8 cellular contexts compared by ENCODE assay signal in genomic region chr12:38921025-38921677, GRCh38. TPM values are rescaled to one million over a fixed set of nuclear protein-coding genes. Genes with fewer than 3 reads are reported as not detected.
DNase-seq lines count a peak whose midpoint lies in the region; ATAC-seq, FAIRE-seq and TF ChIP-seq lines count a peak whose summit lies in the region.

No MANE protein-coding gene starts in this region.

- H3K4me3 ChIP-seq in HL-60 (replicated peaks; ENCODE audit: insufficient read depth, low read length), result no peak overlapping the region
- H3K4me3 ChIP-seq in mesendoderm (ENCODE audit: low read length), result no peak overlapping the region
- H3K4me3 ChIP-seq in suprapubic skin, result no peak overlapping the region

- H3K36me3 ChIP-seq in mesendoderm (ENCODE audit: control insufficient read depth, insufficient read depth, low read length) (no peaks in the 10 kb centered on the region), suprapubic skin (no peaks in the 10 kb centered on the region)

- H3K18ac ChIP-seq in mesendoderm (ENCODE audit: low read length), result no peak overlapping the region

- TF ChIP-seq CTCF in HL-60 (IDR thresholded peaks at IDR 0.05; ENCODE audit: insufficient read depth, low read length) (peak; percentile 72), suprapubic skin (IDR thresholded peaks at IDR 0.05) (peak in 1 of 2 donors; percentile 34)

- no peak overlapping the region for H3K9ac ChIP-seq in mesendoderm (ENCODE audit: low read length)

- no peak overlapping the region for H3K27ac ChIP-seq in HL-60 (replicated peaks)
- H3K27ac ChIP-seq in mesendoderm (ENCODE audit: low read depth, low read length), result no peak overlapping the region
- no peak overlapping the region for H3K27ac ChIP-seq in suprapubic skin

- H2BK15ac ChIP-seq in mesendoderm (replicated peaks; ENCODE audit: low read depth), result no peak overlapping the region

- ATAC-seq in GM21390 (IDR thresholded peaks at IDR 0.05; ENCODE audit: unreplicated experiment), result peak; percentile 97

- no peak overlapping the region for H3K23ac ChIP-seq in mesendoderm (ENCODE audit: low read length)

- H2AK5ac ChIP-seq in mesendoderm (ENCODE audit: low read length), result no peak overlapping the region

- no peaks in the 10 kb centered on the region for H3K4me1 ChIP-seq in mesendoderm (ENCODE audit: control insufficient read depth, low read depth, low read length)
- no peaks in the 10 kb centered on the region for H3K4me1 ChIP-seq in suprapubic skin

- no peak overlapping the region for H2BK120ac ChIP-seq in mesendoderm (ENCODE audit: low read depth, low read length)

- peak; percentile 37 for DNase-seq in GF-D8 (lab: John Stamatoyannopoulos, UW)
- peak; percentile 24 to 44 for DNase-seq in HL-60 (ENCODE audit: low read depth in 1 of 2, low spot score in 1 of 2)
- peak; percentile 86 for DNase-seq in RKO (ENCODE audit: low spot score)
- DNase-seq in cerebellar cortex (ENCODE audit: low spot score), result peak; percentile 31
- peak; percentile 82 for DNase-seq in mesendoderm
- DNase-seq in suprapubic skin (ENCODE audit: low spot score in 2 of 2), result no peak
- no peak for DNase-seq in GM12892 (ENCODE audit: insufficient read length)

- no peak for TF ChIP-seq POLR2A in suprapubic skin (IDR thresholded peaks at IDR 0.05)
- no peak for TF ChIP-seq POLR2A in GM12892 (IDR thresholded peaks at IDR 0.05; ENCODE audit: low read depth, low read length)

- no peak overlapping the region for H3K56ac ChIP-seq in mesendoderm (ENCODE audit: low read length)

- no peak overlapping the region for H4K8ac ChIP-seq in mesendoderm (ENCODE audit: low read depth, low read length)

- no peaks in the 10 kb centered on the region for H3K9me3 ChIP-seq in suprapubic skin

- H3K27me3 ChIP-seq in HL-60 (ENCODE audit: insufficient read depth, poor library complexity, severe bottlenecking) (no peaks in the 10 kb centered on the region), mesendoderm (ENCODE audit: insufficient read depth, low read length, poor library complexity) (no peaks in the 10 kb centered on the region), suprapubic skin (no peaks in the 10 kb centered on the region)

- no peak for TF ChIP-seq EP300 in suprapubic skin (IDR thresholded peaks at IDR 0.05)

- no peak for FAIRE-seq in GM12892 (lab: Jason Lieb, UNC)

- H3K4ac ChIP-seq in mesendoderm (ENCODE audit: low read depth, low read length), result no peak overlapping the region

- H3K79me1 ChIP-seq in mesendoderm (ENCODE audit: low read length), result no peaks in the 10 kb centered on the region

- no peak overlapping the region for H4K5ac ChIP-seq in mesendoderm (ENCODE audit: low read length)

- no peak overlapping the region for H3K4me2 ChIP-seq in mesendoderm (ENCODE audit: low read length)

- no peak overlapping the region for H2BK5ac ChIP-seq in mesendoderm (ENCODE audit: low read length)

- H3K79me2 ChIP-seq in mesendoderm (ENCODE audit: control insufficient read depth, insufficient read depth, low read length), result no peaks in the 10 kb centered on the region

- WGBS in mesendoderm (ENCODE audit: extremely low coverage, insufficient coverage, low lambda C conversion rate), result no CpG with 5 or more reads among the region's 2 CpGs
- WGBS in suprapubic skin, result 16% methylated on average over 2 of the region's 2 CpGs

RNA-seq across cellular contexts. Expression of gene CPNE8, which starts 15.8 kb away (rescaled TPM):
- 2.4 TPM for polyA plus RNA-seq in mesendoderm (2013, experiment 1 of 2)
- polyA plus RNA-seq in mesendoderm (2013, experiment 2 of 2), result 2.9 TPM
- 10 to 100 TPM; 12.1 to 38.3 (median 13.4) TPM for total RNA-seq in suprapubic skin
- polyA plus RNA-seq in GM12892 (2012; ENCODE audit: missing spikeins), result 5.9 TPM

Comparison
In these comparisons a context has a peak if more than half of its experiments do, and no peak if none do; other contexts are left out.
1. DNase-seq: peak in GF-D8 (single experiment), HL-60 (2 of 2), RKO (single experiment), cerebellar cortex (single experiment) and mesendoderm (single experiment); none in suprapubic skin (0 of 2) and GM12892 (single experiment).